ENCODE assay signal across 8 cellular contexts in genomic region chr10:133137486-133138145, GRCh38. TPM values are rescaled to one million over a fixed set of nuclear protein-coding genes. Genes with fewer than 3 reads are reported as not detected.
"Had no signal": no experiment of that assay in that cellular context is flagged by ENCODE, and none has a peak within 500 bp of the region (broad histone marks: within the 10 kb centered on the region; RNA-seq: fewer than 3 reads in every experiment).

No MANE protein-coding gene starts in this region.

RNA-seq across cellular contexts. Expression of gene KNDC1, which starts 22.4 kb away (rescaled TPM):
- total RNA-seq: osteocyte had no signal

RNA-seq across cellular contexts. Expression of gene ADGRA1, which starts 49.9 kb away (rescaled TPM):
- total RNA-seq: kidney epithelial cell, mesothelial cell of epicardium, mononuclear cell, natural killer cell, osteocyte, smooth muscle cell, urinary bladder had no signal
- polyA plus RNA-seq: hepatocyte, smooth muscle cell had no signal
